9 cellular contexts compared by ENCODE assay signal in genomic region chr1:117753232-117753631, GRCh38.
"Had no signal": no experiment of that assay in that cellular context is flagged by ENCODE, and none has a peak within 500 bp of the region (broad histone marks: within the 10 kb centered on the region; RNA-seq: fewer than 3 reads in every experiment).

No MANE protein-coding gene starts in this region.

- ATAC-seq: naive thymus-derived CD4-positive, alpha-beta T cell had no signal

- H3K27ac Mint-ChIP-seq: activated naive CD4-positive, alpha-beta T cell treated with anti-CD3 and anti-CD28 coated beads, Interleukin-2, amount 50 U/mL, for 24 hours; naive thymus-derived CD4-positive, alpha-beta T cell; T-helper 2 cell treated with Interferon-gamma antibody and Interleukin-4, amounts not matched to agents 5 μg/mL and 100 μg/mL, for 36 hours; type B pancreatic cell had no signal

- H3K36me3 ChIP-seq: brain microvascular endothelial cell, lower lobe of right lung, right lobe of liver had no signal

- H3K27ac ChIP-seq: brain microvascular endothelial cell, lower lobe of right lung had no signal

- H3K9me3 Mint-ChIP-seq: activated naive CD4-positive, alpha-beta T cell treated with anti-CD3 and anti-CD28 coated beads, Interleukin-2, amount 50 U/mL, for 24 hours; T-helper 2 cell treated with Interferon-gamma antibody and Interleukin-4, amounts not matched to agents 5 μg/mL and 100 μg/mL, for 36 hours; type B pancreatic cell had no signal

- H3K27me3 ChIP-seq: brain microvascular endothelial cell, right lobe of liver had no signal

- DNase-seq: amniotic stem cell; dermis blood vessel endothelial cell; lower lobe of right lung; naive thymus-derived CD4-positive, alpha-beta T cell; right lobe of liver had no signal

- H3K9me3 ChIP-seq: lower lobe of right lung, right lobe of liver had no signal

- H3K36me3 Mint-ChIP-seq: activated naive CD4-positive, alpha-beta T cell treated with anti-CD3 and anti-CD28 coated beads, Interleukin-2, amount 50 U/mL, for 24 hours; type B pancreatic cell had no signal

- H3K4me3 Mint-ChIP-seq: activated naive CD4-positive, alpha-beta T cell treated with anti-CD3 and anti-CD28 coated beads, Interleukin-2, amount 50 U/mL, for 24 hours; naive thymus-derived CD4-positive, alpha-beta T cell; T-helper 2 cell treated with Interferon-gamma antibody and Interleukin-4, amounts not matched to agents 5 μg/mL and 100 μg/mL, for 36 hours; type B pancreatic cell had no signal

- H3K4me3 ChIP-seq: lower lobe of right lung, right lobe of liver had no signal
